Comparison of ENCODE assay signal across 30 cellular contexts in the genomic region with DNA sequence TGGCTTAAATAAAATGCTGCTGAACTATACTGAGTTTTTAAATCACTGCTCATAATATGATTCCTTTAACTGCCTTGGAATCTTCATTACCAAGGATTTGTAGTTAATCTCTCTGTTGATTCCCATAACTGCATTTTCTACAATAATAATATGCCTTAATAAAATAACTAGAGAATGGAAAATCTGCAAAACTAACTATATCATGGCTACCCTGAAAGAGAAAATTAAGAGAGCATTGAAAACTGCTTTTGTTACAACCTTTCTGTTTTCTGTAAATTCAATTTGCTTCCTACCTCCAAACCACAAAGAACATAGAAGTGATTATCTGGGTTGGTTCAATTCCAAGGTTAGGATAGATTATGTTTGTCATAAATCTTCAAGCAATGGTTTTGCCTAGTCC.
"Had no signal": no experiment of that assay in that cellular context is flagged by ENCODE, and none has a peak within 500 bp of the region (broad histone marks: within the 10 kb centered on the region; RNA-seq: fewer than 3 reads in every experiment).

No MANE protein-coding gene starts in this region.

- H3K36me3 Mint-ChIP-seq: naive thymus-derived CD4-positive, alpha-beta T cell; natural killer cell treated with Interleukin-12 subunit alpha and Interleukin-12 subunit beta and Interleukin-15 and Interleukin-18, amount 100 ng/mL, for 72 hours; stimulated activated effector memory CD8-positive, alpha-beta T cell treated with anti-CD3 and anti-CD28 coated beads, Interleukin-12 subunit alpha, Interleukin-12 subunit beta, amount 100 ng/mL, for 72 hours had no signal

- H3K27ac Mint-ChIP-seq: naive thymus-derived CD4-positive, alpha-beta T cell; natural killer cell treated with Interleukin-12 subunit alpha and Interleukin-12 subunit beta and Interleukin-15 and Interleukin-18, amount 100 ng/mL, for 72 hours; stimulated activated effector memory CD8-positive, alpha-beta T cell treated with anti-CD3 and anti-CD28 coated beads, Interleukin-12 subunit alpha, Interleukin-12 subunit beta, amount 100 ng/mL, for 72 hours; stimulated activated naive CD8-positive, alpha-beta T cell treated with anti-CD3 and anti-CD28 coated beads, Interleukin-15, Interleukin-2, amounts not matched to agents 100 ng/mL and 50 ng/mL, for 24 hours had no signal

- H3K4me2 ChIP-seq: hepatocyte had no signal

- H3K27ac ChIP-seq: heart right ventricle, hepatocyte, left ventricle myocardium inferior, pancreas, prostate gland, right lobe of liver, skin epidermis, suprapubic skin, thoracic aorta, tibial artery, upper lobe of right lung had no signal

- H3K9me3 Mint-ChIP-seq: neural crest cell had no signal

- H3K36me3 ChIP-seq: heart right ventricle, left ventricle myocardium inferior, pancreas, prostate gland, right lobe of liver, suprapubic skin, thoracic aorta, tibial artery, upper lobe of right lung had no signal

- H3K9me3 ChIP-seq: left ventricle myocardium inferior, mucosa of descending colon, pancreas, prostate gland, right lobe of liver, suprapubic skin, thoracic aorta, tibial artery, upper lobe of right lung had no signal

- H3K4me3 ChIP-seq: heart right ventricle, hepatocyte, left ventricle myocardium inferior, lung, mucosa of descending colon, pancreas, prostate gland, right lobe of liver, skin epidermis, suprapubic skin, thoracic aorta, tibial artery, upper lobe of right lung had no signal

- H3K27me3 ChIP-seq: heart right ventricle, hepatocyte, pancreas, suprapubic skin, tibial artery, upper lobe of right lung had no signal

- H3K79me2 ChIP-seq: hepatocyte had no signal

- H3K27me3 Mint-ChIP-seq: naive thymus-derived CD4-positive, alpha-beta T cell; natural killer cell treated with Interleukin-12 subunit alpha and Interleukin-12 subunit beta and Interleukin-15 and Interleukin-18, amount 100 ng/mL, for 72 hours; stimulated activated naive CD8-positive, alpha-beta T cell treated with anti-CD3 and anti-CD28 coated beads, Interleukin-15, Interleukin-2, amounts not matched to agents 100 ng/mL and 50 ng/mL, for 24 hours had no signal

- H3K4me3 Mint-ChIP-seq: naive thymus-derived CD4-positive, alpha-beta T cell; natural killer cell treated with Interleukin-12 subunit alpha and Interleukin-12 subunit beta and Interleukin-15 and Interleukin-18, amount 100 ng/mL, for 72 hours; neural crest cell; stimulated activated effector memory CD8-positive, alpha-beta T cell treated with anti-CD3 and anti-CD28 coated beads, Interleukin-12 subunit alpha, Interleukin-12 subunit beta, amount 100 ng/mL, for 72 hours; stimulated activated naive CD8-positive, alpha-beta T cell treated with anti-CD3 and anti-CD28 coated beads, Interleukin-15, Interleukin-2, amounts not matched to agents 100 ng/mL and 50 ng/mL, for 24 hours had no signal

- H3K4me1 Mint-ChIP-seq: naive thymus-derived CD4-positive, alpha-beta T cell; neural crest cell; stimulated activated effector memory CD8-positive, alpha-beta T cell treated with anti-CD3 and anti-CD28 coated beads, Interleukin-12 subunit alpha, Interleukin-12 subunit beta, amount 100 ng/mL, for 72 hours had no signal

- DNase-seq: heart right ventricle; islet precursor cell; left ventricle myocardium inferior; mesendoderm; midbrain; mucosa of descending colon; naive thymus-derived CD4-positive, alpha-beta T cell; nucleus accumbens; pancreas; posterior cingulate gyrus; retina; right lobe of liver; stimulated activated CD4-positive, alpha-beta T cell treated with anti-CD3 and anti-CD28 coated beads, Interleukin-12 subunit alpha, Interleukin-12 subunit beta, amount 100 ng/mL, for 4 hours; stimulated activated CD4-positive, alpha-beta T cell treated with anti-CD3 and anti-CD28 coated beads, Interleukin-15, amount 100 ng/mL, for 24 hours; stimulated activated CD4-positive, alpha-beta T cell treated with anti-CD3 and anti-CD28 coated beads, Interleukin-2, amount 100 ng/mL, for 24 hours; stimulated activated CD4-positive, alpha-beta T cell treated with anti-CD3 and anti-CD28 coated beads, Interleukin-4, amount 100 ng/mL, for 1 hour; stimulated activated naive CD4-positive, alpha-beta T cell; tibial artery; trophoblast cell; upper lobe of right lung had no signal

- H2AFZ ChIP-seq: hepatocyte had no signal
